2 cellular contexts compared by ENCODE assay signal in genomic region chr20:9021699-9022098, GRCh38.
TF ChIP-seq lines count a peak whose summit lies in the region.

No MANE protein-coding gene starts in this region.

TF ChIP-seq in A549, 52 proteins besides CTCF, POLR2A, EP300 and RAD21 (continued from another document):
- TF ChIP-seq, protein P1, sequence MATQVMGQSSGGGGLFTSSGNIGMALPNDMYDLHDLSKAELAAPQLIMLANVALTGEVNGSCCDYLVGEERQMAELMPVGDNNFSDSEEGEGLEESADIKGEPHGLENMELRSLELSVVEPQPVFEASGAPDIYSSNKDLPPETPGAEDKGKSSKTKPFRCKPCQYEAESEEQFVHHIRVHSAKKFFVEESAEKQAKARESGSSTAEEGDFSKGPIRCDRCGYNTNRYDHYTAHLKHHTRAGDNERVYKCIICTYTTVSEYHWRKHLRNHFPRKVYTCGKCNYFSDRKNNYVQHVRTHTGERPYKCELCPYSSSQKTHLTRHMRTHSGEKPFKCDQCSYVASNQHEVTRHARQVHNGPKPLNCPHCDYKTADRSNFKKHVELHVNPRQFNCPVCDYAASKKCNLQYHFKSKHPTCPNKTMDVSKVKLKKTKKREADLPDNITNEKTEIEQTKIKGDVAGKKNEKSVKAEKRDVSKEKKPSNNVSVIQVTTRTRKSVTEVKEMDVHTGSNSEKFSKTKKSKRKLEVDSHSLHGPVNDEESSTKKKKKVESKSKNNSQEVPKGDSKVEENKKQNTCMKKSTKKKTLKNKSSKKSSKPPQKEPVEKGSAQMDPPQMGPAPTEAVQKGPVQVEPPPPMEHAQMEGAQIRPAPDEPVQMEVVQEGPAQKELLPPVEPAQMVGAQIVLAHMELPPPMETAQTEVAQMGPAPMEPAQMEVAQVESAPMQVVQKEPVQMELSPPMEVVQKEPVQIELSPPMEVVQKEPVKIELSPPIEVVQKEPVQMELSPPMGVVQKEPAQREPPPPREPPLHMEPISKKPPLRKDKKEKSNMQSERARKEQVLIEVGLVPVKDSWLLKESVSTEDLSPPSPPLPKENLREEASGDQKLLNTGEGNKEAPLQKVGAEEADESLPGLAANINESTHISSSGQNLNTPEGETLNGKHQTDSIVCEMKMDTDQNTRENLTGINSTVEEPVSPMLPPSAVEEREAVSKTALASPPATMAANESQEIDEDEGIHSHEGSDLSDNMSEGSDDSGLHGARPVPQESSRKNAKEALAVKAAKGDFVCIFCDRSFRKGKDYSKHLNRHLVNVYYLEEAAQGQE (IDR thresholded peaks at IDR 0.05): no peak
- TF ChIP-seq NR3C1 (IDR thresholded peaks at IDR 0.05) (no peak), CHD2 (IDR thresholded peaks at IDR 0.05; ENCODE audit: low read length, partially characterized antibody) (no peak), RARB (CRISPR knock-in tag; IDR thresholded peaks at IDR 0.05) (no peak), E2F6 (IDR thresholded peaks at IDR 0.05; ENCODE audit: borderline replicate concordance, low read depth) (no peak), RCOR1 (IDR thresholded peaks at IDR 0.05; ENCODE audit: low read depth, low read length) (no peak), CHD4 (IDR thresholded peaks at IDR 0.05; ENCODE audit: borderline replicate concordance) (no peak), ATOH8 (CRISPR knock-in tag; IDR thresholded peaks at IDR 0.05; ENCODE audit: low read depth) (no peak), EHF (CRISPR knock-in tag; IDR thresholded peaks at IDR 0.05) (no peak), TFCP2L1 (CRISPR knock-in tag; IDR thresholded peaks at IDR 0.05) (no peak)
- TF ChIP-seq, protein P2, sequence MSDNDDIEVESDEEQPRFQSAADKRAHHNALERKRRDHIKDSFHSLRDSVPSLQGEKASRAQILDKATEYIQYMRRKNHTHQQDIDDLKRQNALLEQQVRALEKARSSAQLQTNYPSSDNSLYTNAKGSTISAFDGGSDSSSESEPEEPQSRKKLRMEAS (IDR thresholded peaks at IDR 0.05): no peak

TF ChIP-seq in WTC11, 78 proteins besides CTCF, POLR2A, EP300 and RAD21 (continued from another document and continues in another):
- no peak for TF ChIP-seq STAT6 (CRISPR knock-in tag; conservative IDR thresholded peaks at IDR 0.05; ENCODE audit: low read depth)
- no peak for TF ChIP-seq RELA (CRISPR knock-in tag; IDR thresholded peaks at IDR 0.05; ENCODE audit: borderline replicate concordance)
- TF ChIP-seq, protein P3, sequence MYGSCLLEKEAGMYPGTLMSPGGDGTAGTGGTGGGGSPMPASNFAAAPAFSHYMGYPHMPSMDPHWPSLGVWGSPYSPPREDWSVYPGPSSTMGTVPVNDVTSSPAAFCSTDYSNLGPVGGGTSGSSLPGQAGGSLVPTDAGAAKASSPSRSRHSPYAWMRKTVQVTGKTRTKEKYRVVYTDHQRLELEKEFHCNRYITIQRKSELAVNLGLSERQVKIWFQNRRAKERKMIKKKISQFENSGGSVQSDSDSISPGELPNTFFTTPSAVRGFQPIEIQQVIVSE (CRISPR knock-in tag; IDR thresholded peaks at IDR 0.05; ENCODE audit: borderline replicate concordance): no peak
- no peak for TF ChIP-seq MXD4 (CRISPR knock-in tag; IDR thresholded peaks at IDR 0.05; ENCODE audit: borderline replicate concordance)
- TF ChIP-seq, protein P4, sequence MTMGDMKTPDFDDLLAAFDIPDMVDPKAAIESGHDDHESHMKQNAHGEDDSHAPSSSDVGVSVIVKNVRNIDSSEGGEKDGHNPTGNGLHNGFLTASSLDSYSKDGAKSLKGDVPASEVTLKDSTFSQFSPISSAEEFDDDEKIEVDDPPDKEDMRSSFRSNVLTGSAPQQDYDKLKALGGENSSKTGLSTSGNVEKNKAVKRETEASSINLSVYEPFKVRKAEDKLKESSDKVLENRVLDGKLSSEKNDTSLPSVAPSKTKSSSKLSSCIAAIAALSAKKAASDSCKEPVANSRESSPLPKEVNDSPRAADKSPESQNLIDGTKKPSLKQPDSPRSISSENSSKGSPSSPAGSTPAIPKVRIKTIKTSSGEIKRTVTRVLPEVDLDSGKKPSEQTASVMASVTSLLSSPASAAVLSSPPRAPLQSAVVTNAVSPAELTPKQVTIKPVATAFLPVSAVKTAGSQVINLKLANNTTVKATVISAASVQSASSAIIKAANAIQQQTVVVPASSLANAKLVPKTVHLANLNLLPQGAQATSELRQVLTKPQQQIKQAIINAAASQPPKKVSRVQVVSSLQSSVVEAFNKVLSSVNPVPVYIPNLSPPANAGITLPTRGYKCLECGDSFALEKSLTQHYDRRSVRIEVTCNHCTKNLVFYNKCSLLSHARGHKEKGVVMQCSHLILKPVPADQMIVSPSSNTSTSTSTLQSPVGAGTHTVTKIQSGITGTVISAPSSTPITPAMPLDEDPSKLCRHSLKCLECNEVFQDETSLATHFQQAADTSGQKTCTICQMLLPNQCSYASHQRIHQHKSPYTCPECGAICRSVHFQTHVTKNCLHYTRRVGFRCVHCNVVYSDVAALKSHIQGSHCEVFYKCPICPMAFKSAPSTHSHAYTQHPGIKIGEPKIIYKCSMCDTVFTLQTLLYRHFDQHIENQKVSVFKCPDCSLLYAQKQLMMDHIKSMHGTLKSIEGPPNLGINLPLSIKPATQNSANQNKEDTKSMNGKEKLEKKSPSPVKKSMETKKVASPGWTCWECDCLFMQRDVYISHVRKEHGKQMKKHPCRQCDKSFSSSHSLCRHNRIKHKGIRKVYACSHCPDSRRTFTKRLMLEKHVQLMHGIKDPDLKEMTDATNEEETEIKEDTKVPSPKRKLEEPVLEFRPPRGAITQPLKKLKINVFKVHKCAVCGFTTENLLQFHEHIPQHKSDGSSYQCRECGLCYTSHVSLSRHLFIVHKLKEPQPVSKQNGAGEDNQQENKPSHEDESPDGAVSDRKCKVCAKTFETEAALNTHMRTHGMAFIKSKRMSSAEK (CRISPR knock-in tag; IDR thresholded peaks at IDR 0.05; ENCODE audit: borderline replicate concordance): no peak
- TF ChIP-seq ZNF671 (CRISPR knock-in tag; IDR thresholded peaks at IDR 0.05): no peak
- TF ChIP-seq GTF2I (CRISPR knock-in tag; conservative IDR thresholded peaks at IDR 0.05): no peak
- TF ChIP-seq, protein P5, sequence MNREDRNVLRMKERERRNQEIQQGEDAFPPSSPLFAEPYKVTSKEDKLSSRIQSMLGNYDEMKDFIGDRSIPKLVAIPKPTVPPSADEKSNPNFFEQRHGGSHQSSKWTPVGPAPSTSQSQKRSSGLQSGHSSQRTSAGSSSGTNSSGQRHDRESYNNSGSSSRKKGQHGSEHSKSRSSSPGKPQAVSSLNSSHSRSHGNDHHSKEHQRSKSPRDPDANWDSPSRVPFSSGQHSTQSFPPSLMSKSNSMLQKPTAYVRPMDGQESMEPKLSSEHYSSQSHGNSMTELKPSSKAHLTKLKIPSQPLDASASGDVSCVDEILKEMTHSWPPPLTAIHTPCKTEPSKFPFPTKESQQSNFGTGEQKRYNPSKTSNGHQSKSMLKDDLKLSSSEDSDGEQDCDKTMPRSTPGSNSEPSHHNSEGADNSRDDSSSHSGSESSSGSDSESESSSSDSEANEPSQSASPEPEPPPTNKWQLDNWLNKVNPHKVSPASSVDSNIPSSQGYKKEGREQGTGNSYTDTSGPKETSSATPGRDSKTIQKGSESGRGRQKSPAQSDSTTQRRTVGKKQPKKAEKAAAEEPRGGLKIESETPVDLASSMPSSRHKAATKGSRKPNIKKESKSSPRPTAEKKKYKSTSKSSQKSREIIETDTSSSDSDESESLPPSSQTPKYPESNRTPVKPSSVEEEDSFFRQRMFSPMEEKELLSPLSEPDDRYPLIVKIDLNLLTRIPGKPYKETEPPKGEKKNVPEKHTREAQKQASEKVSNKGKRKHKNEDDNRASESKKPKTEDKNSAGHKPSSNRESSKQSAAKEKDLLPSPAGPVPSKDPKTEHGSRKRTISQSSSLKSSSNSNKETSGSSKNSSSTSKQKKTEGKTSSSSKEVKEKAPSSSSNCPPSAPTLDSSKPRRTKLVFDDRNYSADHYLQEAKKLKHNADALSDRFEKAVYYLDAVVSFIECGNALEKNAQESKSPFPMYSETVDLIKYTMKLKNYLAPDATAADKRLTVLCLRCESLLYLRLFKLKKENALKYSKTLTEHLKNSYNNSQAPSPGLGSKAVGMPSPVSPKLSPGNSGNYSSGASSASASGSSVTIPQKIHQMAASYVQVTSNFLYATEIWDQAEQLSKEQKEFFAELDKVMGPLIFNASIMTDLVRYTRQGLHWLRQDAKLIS (CRISPR knock-in tag; IDR thresholded peaks at IDR 0.05; ENCODE audit: borderline replicate concordance): no peak
- no peak for TF ChIP-seq IRF2 (CRISPR knock-in tag; IDR thresholded peaks at IDR 0.05; ENCODE audit: borderline replicate concordance, low read depth)
- no peak for TF ChIP-seq SOX15 (CRISPR knock-in tag; IDR thresholded peaks at IDR 0.05)
- TF ChIP-seq NR1H2 (CRISPR knock-in tag; IDR thresholded peaks at IDR 0.05): no peak
- TF ChIP-seq, protein P6, sequence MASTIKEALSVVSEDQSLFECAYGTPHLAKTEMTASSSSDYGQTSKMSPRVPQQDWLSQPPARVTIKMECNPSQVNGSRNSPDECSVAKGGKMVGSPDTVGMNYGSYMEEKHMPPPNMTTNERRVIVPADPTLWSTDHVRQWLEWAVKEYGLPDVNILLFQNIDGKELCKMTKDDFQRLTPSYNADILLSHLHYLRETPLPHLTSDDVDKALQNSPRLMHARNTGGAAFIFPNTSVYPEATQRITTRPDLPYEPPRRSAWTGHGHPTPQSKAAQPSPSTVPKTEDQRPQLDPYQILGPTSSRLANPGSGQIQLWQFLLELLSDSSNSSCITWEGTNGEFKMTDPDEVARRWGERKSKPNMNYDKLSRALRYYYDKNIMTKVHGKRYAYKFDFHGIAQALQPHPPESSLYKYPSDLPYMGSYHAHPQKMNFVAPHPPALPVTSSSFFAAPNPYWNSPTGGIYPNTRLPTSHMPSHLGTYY (CRISPR knock-in tag; IDR thresholded peaks at IDR 0.05): 0 out of 2 replicates have a peak, but pooled peaks have one; percentile 62
- TF ChIP-seq, protein P7, sequence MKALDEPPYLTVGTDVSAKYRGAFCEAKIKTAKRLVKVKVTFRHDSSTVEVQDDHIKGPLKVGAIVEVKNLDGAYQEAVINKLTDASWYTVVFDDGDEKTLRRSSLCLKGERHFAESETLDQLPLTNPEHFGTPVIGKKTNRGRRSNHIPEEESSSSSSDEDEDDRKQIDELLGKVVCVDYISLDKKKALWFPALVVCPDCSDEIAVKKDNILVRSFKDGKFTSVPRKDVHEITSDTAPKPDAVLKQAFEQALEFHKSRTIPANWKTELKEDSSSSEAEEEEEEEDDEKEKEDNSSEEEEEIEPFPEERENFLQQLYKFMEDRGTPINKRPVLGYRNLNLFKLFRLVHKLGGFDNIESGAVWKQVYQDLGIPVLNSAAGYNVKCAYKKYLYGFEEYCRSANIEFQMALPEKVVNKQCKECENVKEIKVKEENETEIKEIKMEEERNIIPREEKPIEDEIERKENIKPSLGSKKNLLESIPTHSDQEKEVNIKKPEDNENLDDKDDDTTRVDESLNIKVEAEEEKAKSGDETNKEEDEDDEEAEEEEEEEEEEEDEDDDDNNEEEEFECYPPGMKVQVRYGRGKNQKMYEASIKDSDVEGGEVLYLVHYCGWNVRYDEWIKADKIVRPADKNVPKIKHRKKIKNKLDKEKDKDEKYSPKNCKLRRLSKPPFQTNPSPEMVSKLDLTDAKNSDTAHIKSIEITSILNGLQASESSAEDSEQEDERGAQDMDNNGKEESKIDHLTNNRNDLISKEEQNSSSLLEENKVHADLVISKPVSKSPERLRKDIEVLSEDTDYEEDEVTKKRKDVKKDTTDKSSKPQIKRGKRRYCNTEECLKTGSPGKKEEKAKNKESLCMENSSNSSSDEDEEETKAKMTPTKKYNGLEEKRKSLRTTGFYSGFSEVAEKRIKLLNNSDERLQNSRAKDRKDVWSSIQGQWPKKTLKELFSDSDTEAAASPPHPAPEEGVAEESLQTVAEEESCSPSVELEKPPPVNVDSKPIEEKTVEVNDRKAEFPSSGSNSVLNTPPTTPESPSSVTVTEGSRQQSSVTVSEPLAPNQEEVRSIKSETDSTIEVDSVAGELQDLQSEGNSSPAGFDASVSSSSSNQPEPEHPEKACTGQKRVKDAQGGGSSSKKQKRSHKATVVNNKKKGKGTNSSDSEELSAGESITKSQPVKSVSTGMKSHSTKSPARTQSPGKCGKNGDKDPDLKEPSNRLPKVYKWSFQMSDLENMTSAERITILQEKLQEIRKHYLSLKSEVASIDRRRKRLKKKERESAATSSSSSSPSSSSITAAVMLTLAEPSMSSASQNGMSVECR (CRISPR knock-in tag; IDR thresholded peaks at IDR 0.05; ENCODE audit: borderline replicate concordance): no peak
- no peak for TF ChIP-seq ZNF396 (CRISPR knock-in tag; IDR thresholded peaks at IDR 0.05; ENCODE audit: borderline replicate concordance)
- no peak for TF ChIP-seq CREB1 (CRISPR knock-in tag; IDR thresholded peaks at IDR 0.05)
- TF ChIP-seq ZNF423 (CRISPR knock-in tag; IDR thresholded peaks at IDR 0.05): peak; percentile 85
- TF ChIP-seq ATF2 (CRISPR knock-in tag; IDR thresholded peaks at IDR 0.05; ENCODE audit: borderline replicate concordance, low read depth): no peak
